Comparison of ENCODE assay signal across 11 cellular contexts in genomic region chr1:85330206-85330605, GRCh38. TPM values are rescaled to one million over a fixed set of nuclear protein-coding genes. Genes with fewer than 3 reads are reported as not detected.
DNase-seq lines count a peak whose midpoint lies in the region; ATAC-seq and TF ChIP-seq lines count a peak whose summit lies in the region.
"Had no signal": no experiment of that assay in that cellular context is flagged by ENCODE, and none has a peak within 500 bp of the region (broad histone marks: within the 10 kb centered on the region; RNA-seq: fewer than 3 reads in every experiment).

No MANE protein-coding gene starts in this region.

- no peak overlapping the region for H3K4me3 Mint-ChIP-seq in stimulated activated naive B cell treated with anti-CD40 and anti-IgM and Interleukin-4, amounts not matched to agents 10 μg/mL and 1 μg/mL and 100 μg/mL, for 72 hours
- H3K4me3 Mint-ChIP-seq: activated T-cell treated with anti-CD3 and anti-CD28 coated beads, Interleukin-2, amount 50 U/mL, for 4 hours had no signal

- intact Hi-C loops in psoas muscle (cut with DNase I), result no loop called here

- H3K4me2 ChIP-seq in BLaER1, result peak overlapping the region; percentile 81

- no peak overlapping the region for H3K9ac ChIP-seq in BLaER1

- H4K20me1 ChIP-seq in BLaER1, result no peaks in the 10 kb centered on the region

- DNase-seq in SJCRH30 (peak; percentile 72 to 87), fibroblast of the aortic adventitia (ENCODE audit: low read depth) (peak; percentile 99), psoas muscle (no peak), T-helper 2 cell (no peak), caudate nucleus (lab: John Stamatoyannopoulos, UW) (no peak), 8988T (no peak)
- no peak for DNase-seq in stimulated activated naive B cell treated with anti-CD40 and anti-IgM and Interleukin-4, amounts not matched to agents 10 μg/mL and 1 μg/mL and 100 μg/mL, for 72 hours
- DNase-seq: activated T-cell treated with anti-CD3 and anti-CD28 coated beads, Interleukin-2, amount 50 U/mL, for 4 hours had no signal

- 16 to 24% (median 22%) methylated on average over 3 of the region's 3 CpGs for WGBS in psoas muscle, 3 donors

- H3K4me1 ChIP-seq in BLaER1 (peaks cover 59% of the 10 kb centered on the region), SJCRH30 (peaks cover 42% of the 10 kb centered on the region), psoas muscle (peaks cover 26% of the 10 kb centered on the region)
- H3K4me1 ChIP-seq: prostate gland had no signal

- peaks cover 25 to 64% of the 10 kb centered on the region in 2 donors for H3K4me1 Mint-ChIP-seq in stimulated activated naive B cell treated with anti-CD40 and anti-IgM and Interleukin-4, amounts not matched to agents 10 μg/mL and 1 μg/mL and 100 μg/mL, for 72 hours

- peaks cover 10 to 12% of the 10 kb centered on the region in 2 donors for H3K36me3 Mint-ChIP-seq in stimulated activated naive B cell treated with anti-CD40 and anti-IgM and Interleukin-4, amounts not matched to agents 10 μg/mL and 1 μg/mL and 100 μg/mL, for 72 hours

- H3K36me3 ChIP-seq in BLaER1 (no peaks in the 10 kb centered on the region), SJCRH30 (no peaks in the 10 kb centered on the region), psoas muscle (ENCODE audit: insufficient read depth in 1 of 2, low read depth in 1 of 2) (no peaks in the 10 kb centered on the region)
- H3K36me3 ChIP-seq: prostate gland, tibial nerve had no signal

- H3K9me3 Mint-ChIP-seq in stimulated activated naive B cell treated with anti-CD40 and anti-IgM and Interleukin-4, amounts not matched to agents 10 μg/mL and 1 μg/mL and 100 μg/mL, for 72 hours, result peaks cover 12 to 15% of the 10 kb centered on the region in 2 donors

- H3K27me3 ChIP-seq in BLaER1 (peaks cover 48% of the 10 kb centered on the region), SJCRH30 (no peaks in the 10 kb centered on the region), psoas muscle (ENCODE audit: insufficient read depth in 3 of 3, low read length in 2 of 3) (no peaks in the 10 kb centered on the region)
- H3K27me3 ChIP-seq: tibial nerve had no signal

- no peak overlapping the region for H3K27ac Mint-ChIP-seq in stimulated activated naive B cell treated with anti-CD40 and anti-IgM and Interleukin-4, amounts not matched to agents 10 μg/mL and 1 μg/mL and 100 μg/mL, for 72 hours

- H3K27ac ChIP-seq in BLaER1 (no peak overlapping the region), SJCRH30 (peak overlapping the region; percentile 100), psoas muscle (peak overlapping the region; percentile 83), caudate nucleus (ENCODE audit: low read depth, low read length) (no peak overlapping the region)
- H3K27ac ChIP-seq: prostate gland had no signal

- no peaks in the 10 kb centered on the region for H3K27me3 Mint-ChIP-seq in stimulated activated naive B cell treated with anti-CD40 and anti-IgM and Interleukin-4, amounts not matched to agents 10 μg/mL and 1 μg/mL and 100 μg/mL, for 72 hours

- peak; percentile 40 to 68 (median 57) for ATAC-seq in psoas muscle
- ATAC-seq in stimulated activated naive B cell treated with anti-CD40 and anti-IgM and Interleukin-4, amounts not matched to agents 10 μg/mL and 1 μg/mL and 100 μg/mL, for 72 hours (replicated peaks), result no peak
- ATAC-seq: activated T-cell treated with anti-CD3 and anti-CD28 coated beads, Interleukin-2, amount 50 U/mL, for 4 hours had no signal

- H3K4me3 ChIP-seq in BLaER1 (no peak overlapping the region; the same call in 1 of the 2 replicates), SJCRH30 (peak overlapping the region; percentile 40), fibroblast of the aortic adventitia (ENCODE audit: low read depth, low read length) (no peak overlapping the region), psoas muscle (no peak overlapping the region)
- H3K4me3 ChIP-seq: prostate gland, tibial nerve had no signal

- TF ChIP-seq CTCF in fibroblast of the aortic adventitia (IDR thresholded peaks at IDR 0.05; ENCODE audit: insufficient read depth, low read length) (no peak), psoas muscle (IDR thresholded peaks at IDR 0.05) (no peak)

- H3K9me3 ChIP-seq in BLaER1 (peaks cover 14% of the 10 kb centered on the region), SJCRH30 (replicated peaks) (peaks cover 6% of the 10 kb centered on the region; the same call in 1 of the 2 replicates), psoas muscle (no peaks in the 10 kb centered on the region)
- H3K9me3 ChIP-seq: prostate gland had no signal

RNA-seq across cellular contexts. Expression of gene BCL10, which starts 53.8 kb away (rescaled TPM):
- total RNA-seq in SJCRH30 (2014; rRNA removed; shearing (Covaris generic)), result 24.9 and 26.6 TPM in 2 replicates
- 36.0 and 44.7 TPM in 2 replicates for total RNA-seq in fibroblast of the aortic adventitia (ENCODE audit: low replicate concordance)
- total RNA-seq in psoas muscle, result 10 to 100 TPM in 1 of 4 donors, 1 to 10 TPM in 3; 4.2 to 10.9 (median 8.7) TPM
- 1 to 10 TPM; 2.9 to 8.9 (median 5.2) TPM for polyA plus RNA-seq in psoas muscle

Comparison
In these comparisons a context has a peak if more than half of its experiments do, and no peak if none do; other contexts are left out.
1. H3K27ac ChIP-seq: peak in SJCRH30 (single experiment) and psoas muscle (single experiment); none in BLaER1 (single experiment) and caudate nucleus (single experiment).
2. DNase-seq: peak in SJCRH30 (2 of 2) and fibroblast of the aortic adventitia (single experiment); none in psoas muscle (0 of 2), T-helper 2 cell (0 of 5), caudate nucleus (0 of 61), 8988T (single experiment) and stimulated activated naive B cell treated with anti-CD40 and anti-IgM and Interleukin-4, amounts not matched to agents 10 μg/mL and 1 μg/mL and 100 μg/mL, for 72 hours (single experiment).
3. ATAC-seq: peak in psoas muscle (4 of 4); none in stimulated activated naive B cell treated with anti-CD40 and anti-IgM and Interleukin-4, amounts not matched to agents 10 μg/mL and 1 μg/mL and 100 μg/mL, for 72 hours (0 of 2).